ENCODE assay signal across 14 cellular contexts in genomic region chr7:99369767-99370353, GRCh38. TPM values are rescaled to one million over a fixed set of nuclear protein-coding genes. Genes with fewer than 3 reads are reported as not detected.
DNase-seq lines count a peak whose midpoint lies in the region; ATAC-seq and TF ChIP-seq lines count a peak whose summit lies in the region.
"Had no signal": no experiment of that assay in that cellular context is flagged by ENCODE, and none has a peak within 500 bp of the region (broad histone marks: within the 10 kb centered on the region; RNA-seq: fewer than 3 reads in every experiment).

No MANE protein-coding gene starts in this region.

- H3K36me3 Mint-ChIP-seq in HFFc6 (ENCODE audit: low read depth) (peaks cover 16% of the 10 kb centered on the region; the same call in 1 of the 2 replicates), mesothelial cell of epicardium (no peaks in the 10 kb centered on the region)

- peak; percentile 14 for DNase-seq in D341Med (ENCODE audit: low spot score)
- DNase-seq in HFFc6 = no peak
- peak; percentile 28 for DNase-seq in amniotic epithelial cell (ENCODE audit: low read depth)
- DNase-seq in mesothelial cell of epicardium (ENCODE audit: low spot score in 2 of 2, unreplicated experiment in 2 of 2) = no peak
- DNase-seq in amniotic stem cell (lab: John Stamatoyannopoulos, UW) = no peak
- DNase-seq: activated B cell treated with CpG ODN at 0.5 μM for 24 hours; activated T-cell treated with anti-CD3 and anti-CD28 coated beads, Interleukin-2, amount 50 U/mL, for 48 hours; mammary epithelial cell; NCI-H187; nucleus accumbens; SIG-M5 had no signal

- no peak for TF ChIP-seq CTCF in HFFc6 (IDR thresholded peaks at IDR 0.05)
- TF ChIP-seq CTCF in mesothelial cell of epicardium (IDR thresholded peaks at IDR 0.05; ENCODE audit: unreplicated experiment) = no peak

- peaks cover 3% of the 10 kb centered on the region; the same call in 1 of the 2 replicates for H3K27me3 Mint-ChIP-seq in HFFc6 (ENCODE audit: insufficient read depth)
- H3K27me3 Mint-ChIP-seq in mesothelial cell of epicardium (ENCODE audit: low read depth) = no peaks in the 10 kb centered on the region
- H3K27me3 Mint-ChIP-seq: activated B cell treated with CpG ODN at 0.5 μM for 24 hours had no signal

- peaks cover 17% of the 10 kb centered on the region for H3K4me1 Mint-ChIP-seq in HFFc6 (ENCODE audit: low read depth)
- peaks cover 30% of the 10 kb centered on the region for H3K4me1 Mint-ChIP-seq in mesothelial cell of epicardium

- H3K27ac Mint-ChIP-seq in HFFc6 (peak overlapping the region; percentile 31; the same call in 1 of the 2 replicates), mesothelial cell of epicardium (peak overlapping the region; percentile 39)
- H3K27ac Mint-ChIP-seq: activated B cell treated with CpG ODN at 0.5 μM for 24 hours had no signal

- H3K4me3 Mint-ChIP-seq in HFFc6 (no peak overlapping the region), mesothelial cell of epicardium (no peak overlapping the region)
- H3K4me3 Mint-ChIP-seq: activated B cell treated with CpG ODN at 0.5 μM for 24 hours had no signal

- H3K9me3 Mint-ChIP-seq in HFFc6 = no peaks in the 10 kb centered on the region
- H3K9me3 Mint-ChIP-seq in mesothelial cell of epicardium = no peaks in the 10 kb centered on the region
- H3K9me3 Mint-ChIP-seq: activated B cell treated with CpG ODN at 0.5 μM for 24 hours had no signal

- no peak for ATAC-seq in GM21576 (IDR thresholded peaks at IDR 0.05; ENCODE audit: unreplicated experiment)
- ATAC-seq in HG02623 (IDR thresholded peaks at IDR 0.05; ENCODE audit: unreplicated experiment) = no peak
- ATAC-seq in esophagus mucosa = no peak

RNA-seq across cellular contexts. Expression of gene ARPC1B, which starts 4.7 kb away (rescaled TPM):
- total RNA-seq in HFFc6 (2021; fragmentation: NEBNext Ultra II Directional; extraction: Animal tissue kit (Norgen Biotek cat#: 25700)) = 100 to 1,000 TPM; 233 to 281 (median 249) TPM
- total RNA-seq in mesothelial cell of epicardium = 30.0 to 35.3 TPM (median 32.5 TPM) in 3 replicates
- total RNA-seq in esophagus mucosa = 53.0 TPM

RNA-seq across cellular contexts. Expression of gene PDAP1, which starts 38.5 kb away (rescaled TPM):
- total RNA-seq in HFFc6 (2021; fragmentation: NEBNext Ultra II Directional; extraction: Animal tissue kit (Norgen Biotek cat#: 25700)) = 100 to 1,000 TPM; 148 to 213 (median 180) TPM
- total RNA-seq in mesothelial cell of epicardium = 98.2 to 103 TPM (median 99.4 TPM) in 3 replicates
- 94.4 TPM for total RNA-seq in esophagus mucosa

RNA-seq across cellular contexts. Expression of gene BUD31, which starts 38.9 kb away (rescaled TPM):
- 100 to 1,000 TPM; 134 to 147 (median 146) TPM for total RNA-seq in HFFc6 (2021; fragmentation: NEBNext Ultra II Directional; extraction: Animal tissue kit (Norgen Biotek cat#: 25700))
- total RNA-seq in mesothelial cell of epicardium = 63.1 to 79.2 TPM (median 70.3 TPM) in 3 replicates
- total RNA-seq in esophagus mucosa = 98.9 TPM

RNA-seq across cellular contexts. Expression of gene ARPC1A, which starts 44.2 kb away (rescaled TPM):
- total RNA-seq in HFFc6 (2021; fragmentation: NEBNext Ultra II Directional; extraction: Animal tissue kit (Norgen Biotek cat#: 25700)) = 100 to 1,000 TPM; 261 to 285 (median 281) TPM
- total RNA-seq in mesothelial cell of epicardium = 97.1 to 102 TPM (median 99.3 TPM) in 3 replicates
- 182 TPM for total RNA-seq in esophagus mucosa

Comparison
In these comparisons a context has a peak if more than half of its experiments do, and no peak if none do; other contexts are left out.
1. DNase-seq: peak in D341Med (single experiment) and amniotic epithelial cell (single experiment); none in HFFc6 (single experiment), mesothelial cell of epicardium (0 of 2) and amniotic stem cell (single experiment).